In the genomic region with DNA sequence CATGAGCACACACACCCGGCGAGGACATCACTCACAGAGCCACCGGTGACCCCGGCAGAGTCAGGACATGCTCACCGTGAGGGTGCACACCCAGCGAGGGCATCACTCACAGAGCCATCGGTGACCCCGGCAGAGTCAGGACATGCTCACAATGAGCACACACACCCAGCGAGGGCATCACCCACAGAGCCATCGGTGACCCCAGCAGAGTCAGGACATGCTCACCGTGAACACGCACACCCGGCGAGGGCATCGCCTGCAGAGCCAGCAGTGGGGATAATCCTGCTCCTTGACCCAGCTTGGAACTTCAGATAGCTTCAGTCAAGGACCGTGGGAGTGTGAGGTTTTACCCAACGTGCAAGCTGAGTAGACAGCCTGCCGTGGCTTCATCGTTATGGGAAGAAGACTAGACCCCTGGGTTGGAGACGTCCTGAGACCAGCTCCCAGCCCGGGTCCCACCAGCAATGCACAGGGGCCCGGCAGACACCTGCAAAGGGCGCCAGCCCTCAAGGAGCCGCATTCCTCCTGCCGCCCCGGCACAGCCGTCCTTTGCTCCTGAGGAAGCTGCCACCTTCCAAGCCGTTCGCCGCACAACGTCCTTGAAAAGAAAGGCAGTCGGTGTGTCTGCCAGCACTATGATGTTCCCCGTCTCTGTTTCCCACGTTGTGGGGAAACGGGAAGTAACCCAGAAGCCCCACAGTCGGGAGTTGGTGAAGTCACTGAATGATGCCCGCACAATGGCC, we compare ENCODE assay signal across 24 cellular contexts.
A peak's percentile ranks its signal among the peaks of the same experiment; 100 is the strongest.
DNase-seq lines count a peak whose midpoint lies in the region; ATAC-seq and TF ChIP-seq lines count a peak whose summit lies in the region.
"Had no signal": no experiment of that assay in that cellular context is flagged by ENCODE, and none has a peak within 500 bp of the region (broad histone marks: within the 10 kb centered on the region; RNA-seq: fewer than 3 reads in every experiment).

No MANE protein-coding gene starts in this region.

- no peaks in the 10 kb centered on the region for H3K9me3 ChIP-seq in adrenal gland (replicated peaks in 1 of 3)
- H3K9me3 ChIP-seq: gastroesophageal sphincter, thyroid gland had no signal

- H3K27ac ChIP-seq in adrenal gland: no peak overlapping the region
- H3K27ac ChIP-seq: cardiac muscle cell, gastroesophageal sphincter, SK-N-MC, thyroid gland had no signal

- peaks cover 16% of the 10 kb centered on the region for H3K27me3 Mint-ChIP-seq in activated T-cell treated with anti-CD3 and anti-CD28 coated beads, Interleukin-2, amount 50 U/mL, for 24 hours
- H3K27me3 Mint-ChIP-seq in activated T-cell treated with anti-CD3 and anti-CD28 coated beads, Interleukin-2, amount 50 U/mL, for 72 hours (ENCODE audit: low read depth): peaks cover 7% of the 10 kb centered on the region
- peaks cover 0 to 11% of the 10 kb centered on the region in 2 donors for H3K27me3 Mint-ChIP-seq in natural killer cell treated with Interleukin-12 subunit alpha and Interleukin-12 subunit beta and Interleukin-15 and Interleukin-18, amount 100 ng/mL, for 72 hours
- H3K27me3 Mint-ChIP-seq in type B pancreatic cell: peaks cover 24% of the 10 kb centered on the region

- H3K36me3 ChIP-seq in adrenal gland (replicated peaks in 1 of 2): no peaks in the 10 kb centered on the region
- H3K36me3 ChIP-seq: cardiac muscle cell, gastroesophageal sphincter, thyroid gland had no signal

- H3K36me3 Mint-ChIP-seq in activated T-cell treated with anti-CD3 and anti-CD28 coated beads, Interleukin-2, amount 50 U/mL, for 24 hours (ENCODE audit: low read depth): no peaks in the 10 kb centered on the region
- peaks cover 0 to 6% of the 10 kb centered on the region in 2 donors for H3K36me3 Mint-ChIP-seq in activated T-cell treated with anti-CD3 and anti-CD28 coated beads, Interleukin-2, amount 50 U/mL, for 72 hours (ENCODE audit: insufficient read depth in 2 of 2)
- no peaks in the 10 kb centered on the region for H3K36me3 Mint-ChIP-seq in natural killer cell treated with Interleukin-12 subunit alpha and Interleukin-12 subunit beta and Interleukin-15 and Interleukin-18, amount 100 ng/mL, for 72 hours
- peaks cover 5% of the 10 kb centered on the region for H3K36me3 Mint-ChIP-seq in type B pancreatic cell
- H3K36me3 Mint-ChIP-seq: stimulated activated memory B cell treated with anti-CD40 and anti-IgM and Interleukin-4, amounts not matched to agents 10 μg/mL and 1 μg/mL and 100 μg/mL, for 72 hours had no signal

- 86 to 93% (median 87%) methylated on average over 18 to 37 of the region's 37 CpGs for WGBS in adrenal gland, 4 donors

- H3K9me3 Mint-ChIP-seq in activated T-cell treated with anti-CD3 and anti-CD28 coated beads, Interleukin-2, amount 50 U/mL, for 24 hours: no peaks in the 10 kb centered on the region
- H3K9me3 Mint-ChIP-seq in activated T-cell treated with anti-CD3 and anti-CD28 coated beads, Interleukin-2, amount 50 U/mL, for 72 hours: peaks cover 1 to 2% of the 10 kb centered on the region in 2 donors
- peaks cover 3% of the 10 kb centered on the region for H3K9me3 Mint-ChIP-seq in natural killer cell treated with Interleukin-12 subunit alpha and Interleukin-12 subunit beta and Interleukin-15 and Interleukin-18, amount 100 ng/mL, for 72 hours
- H3K9me3 Mint-ChIP-seq in type B pancreatic cell: no peaks in the 10 kb centered on the region
- H3K9me3 Mint-ChIP-seq: neural crest cell had no signal

- no peak overlapping the region for H3K4me3 Mint-ChIP-seq in activated T-cell treated with anti-CD3 and anti-CD28 coated beads, Interleukin-2, amount 50 U/mL, for 24 hours
- no peak overlapping the region for H3K4me3 Mint-ChIP-seq in activated T-cell treated with anti-CD3 and anti-CD28 coated beads, Interleukin-2, amount 50 U/mL, for 72 hours
- H3K4me3 Mint-ChIP-seq in natural killer cell treated with Interleukin-12 subunit alpha and Interleukin-12 subunit beta and Interleukin-15 and Interleukin-18, amount 100 ng/mL, for 72 hours: no peak overlapping the region
- no peak overlapping the region for H3K4me3 Mint-ChIP-seq in type B pancreatic cell
- H3K4me3 Mint-ChIP-seq: activated CD8-positive, alpha-beta T cell treated with anti-CD3 and anti-CD28 coated beads, Interleukin-2, amount 10 ng/mL, durations not matched to agents 7 days and 5 days; neural crest cell; stimulated activated memory B cell treated with anti-CD40 and anti-IgM and Interleukin-4, amounts not matched to agents 10 μg/mL and 1 μg/mL and 100 μg/mL, for 72 hours; T-helper 2 cell treated with Interferon-gamma antibody and Interleukin-4, amounts not matched to agents 5 μg/mL and 100 μg/mL, for 36 hours; WTC11 had no signal

- TF ChIP-seq CTCF in adrenal gland (IDR thresholded peaks at IDR 0.05) (no peak), type B pancreatic cell (conservative IDR thresholded peaks at IDR 0.05) (no peak)

- peaks cover 5% of the 10 kb centered on the region for H3K27me3 ChIP-seq in adrenal gland
- H3K27me3 ChIP-seq: cardiac muscle cell, gastroesophageal sphincter, thyroid gland had no signal

- no peaks in the 10 kb centered on the region for H3K4me1 ChIP-seq in adrenal gland (replicated peaks in 1 of 2)
- H3K4me1 ChIP-seq: thyroid gland had no signal

- DNase-seq in activated T-cell treated with anti-CD3 and anti-CD28 coated beads, Interleukin-2, amount 50 U/mL, for 24 hours: peak; percentile 16
- no peak for DNase-seq in activated T-cell treated with anti-CD3 and anti-CD28 coated beads, Interleukin-2, amount 50 U/mL, for 72 hours
- DNase-seq in adrenal gland (peak in 5 of 7 donors; percentile 2 to 28 (median 6)), type B pancreatic cell (ENCODE audit: extremely low spot score, unreplicated experiment) (peak; percentile 57), HPDE6-E6E7 (ENCODE audit: extremely low spot score) (no peak)
- peak; percentile 44 for DNase-seq in natural killer cell treated with Interleukin-12 subunit alpha and Interleukin-12 subunit beta and Interleukin-15 and Interleukin-18, amount 100 ng/mL, for 72 hours (ENCODE audit: low spot score)
- DNase-seq: activated CD8-positive, alpha-beta T cell treated with anti-CD3 and anti-CD28 coated beads, Interleukin-2, amount 10 ng/mL, durations not matched to agents 7 days and 5 days; NCI-H1436 treated with DMSO at 0.1 percent for 48 hours; NCI-H82; PC-3; stimulated activated CD4-positive, alpha-beta T cell treated with anti-CD3 and anti-CD28 coated beads, Interleukin-15, amount 100 ng/mL, for 24 hours; thyroid gland had no signal

- ATAC-seq in activated T-cell treated with anti-CD3 and anti-CD28 coated beads, Interleukin-2, amount 50 U/mL, for 72 hours (replicated peaks in 1 of 2): no peak
- ATAC-seq in natural killer cell treated with Interleukin-12 subunit alpha and Interleukin-12 subunit beta and Interleukin-15 and Interleukin-18, amount 100 ng/mL, for 72 hours: no peak
- ATAC-seq in GM21619 (IDR thresholded peaks at IDR 0.05; ENCODE audit: unreplicated experiment) (no peak), HG02678 (IDR thresholded peaks at IDR 0.05; ENCODE audit: unreplicated experiment) (no peak)
- ATAC-seq: activated CD8-positive, alpha-beta T cell treated with anti-CD3 and anti-CD28 coated beads, Interleukin-2, amount 10 ng/mL, durations not matched to agents 7 days and 5 days; esophagus mucosa; gastroesophageal sphincter; HCT116; PC-3; stimulated activated memory B cell treated with anti-CD40 and anti-IgM and Interleukin-4, amounts not matched to agents 10 μg/mL and 1 μg/mL and 100 μg/mL, for 72 hours; WTC11 had no signal

- TF ChIP-seq POLR2A in adrenal gland (IDR thresholded peaks at IDR 0.05): no peak

- peaks cover 3% of the 10 kb centered on the region for H3K4me1 Mint-ChIP-seq in activated T-cell treated with anti-CD3 and anti-CD28 coated beads, Interleukin-2, amount 50 U/mL, for 24 hours (ENCODE audit: low read depth)
- no peaks in the 10 kb centered on the region for H3K4me1 Mint-ChIP-seq in activated T-cell treated with anti-CD3 and anti-CD28 coated beads, Interleukin-2, amount 50 U/mL, for 72 hours (ENCODE audit: low read depth)
- H3K4me1 Mint-ChIP-seq in natural killer cell treated with Interleukin-12 subunit alpha and Interleukin-12 subunit beta and Interleukin-15 and Interleukin-18, amount 100 ng/mL, for 72 hours (ENCODE audit: low read depth in 2 of 2): peaks cover 0 to 10% of the 10 kb centered on the region in 2 donors
- H3K4me1 Mint-ChIP-seq in type B pancreatic cell (ENCODE audit: unreplicated experiment): peaks cover 19% of the 10 kb centered on the region

- H3K4me3 ChIP-seq in adrenal gland: no peak overlapping the region
- H3K4me3 ChIP-seq: cardiac muscle cell, gastroesophageal sphincter, SK-N-MC, thyroid gland had no signal

- no peak overlapping the region for H3K27ac Mint-ChIP-seq in activated T-cell treated with anti-CD3 and anti-CD28 coated beads, Interleukin-2, amount 50 U/mL, for 24 hours
- H3K27ac Mint-ChIP-seq in activated T-cell treated with anti-CD3 and anti-CD28 coated beads, Interleukin-2, amount 50 U/mL, for 72 hours: no peak overlapping the region
- no peak overlapping the region for H3K27ac Mint-ChIP-seq in natural killer cell treated with Interleukin-12 subunit alpha and Interleukin-12 subunit beta and Interleukin-15 and Interleukin-18, amount 100 ng/mL, for 72 hours
- H3K27ac Mint-ChIP-seq in type B pancreatic cell: no peak overlapping the region
- H3K27ac Mint-ChIP-seq: activated CD8-positive, alpha-beta T cell treated with anti-CD3 and anti-CD28 coated beads, Interleukin-2, amount 10 ng/mL, durations not matched to agents 7 days and 5 days; activated T-helper 2 cell treated with anti-CD3 and anti-CD28 coated beads, Interferon-gamma antibody, Interleukin-2, Interleukin-4, amounts not matched to agents 10 μg/mL and 5 μg/mL and 100 μg/mL, durations not matched to agents 14 hours and 24 hours and 36 hours; stimulated activated memory B cell treated with anti-CD40 and anti-IgM and Interleukin-4, amounts not matched to agents 10 μg/mL and 1 μg/mL and 100 μg/mL, for 72 hours; T-helper 2 cell treated with Interferon-gamma antibody and Interleukin-4, amounts not matched to agents 5 μg/mL and 100 μg/mL, for 36 hours; WTC11 had no signal

- intact Hi-C loops in adrenal gland (cut with DNase I): no loop called here

Comparison
In these comparisons a context has a peak if more than half of its experiments do, and no peak if none do; other contexts are left out.
1. DNase-seq: peak in activated T-cell treated with anti-CD3 and anti-CD28 coated beads, Interleukin-2, amount 50 U/mL, for 24 hours (single experiment), adrenal gland (5 of 7), natural killer cell treated with Interleukin-12 subunit alpha and Interleukin-12 subunit beta and Interleukin-15 and Interleukin-18, amount 100 ng/mL, for 72 hours (single experiment) and type B pancreatic cell (single experiment); none in activated T-cell treated with anti-CD3 and anti-CD28 coated beads, Interleukin-2, amount 50 U/mL, for 72 hours (0 of 2) and HPDE6-E6E7 (single experiment).